Comparison of ENCODE assay signal across 1 cellular context in the genomic region with DNA sequence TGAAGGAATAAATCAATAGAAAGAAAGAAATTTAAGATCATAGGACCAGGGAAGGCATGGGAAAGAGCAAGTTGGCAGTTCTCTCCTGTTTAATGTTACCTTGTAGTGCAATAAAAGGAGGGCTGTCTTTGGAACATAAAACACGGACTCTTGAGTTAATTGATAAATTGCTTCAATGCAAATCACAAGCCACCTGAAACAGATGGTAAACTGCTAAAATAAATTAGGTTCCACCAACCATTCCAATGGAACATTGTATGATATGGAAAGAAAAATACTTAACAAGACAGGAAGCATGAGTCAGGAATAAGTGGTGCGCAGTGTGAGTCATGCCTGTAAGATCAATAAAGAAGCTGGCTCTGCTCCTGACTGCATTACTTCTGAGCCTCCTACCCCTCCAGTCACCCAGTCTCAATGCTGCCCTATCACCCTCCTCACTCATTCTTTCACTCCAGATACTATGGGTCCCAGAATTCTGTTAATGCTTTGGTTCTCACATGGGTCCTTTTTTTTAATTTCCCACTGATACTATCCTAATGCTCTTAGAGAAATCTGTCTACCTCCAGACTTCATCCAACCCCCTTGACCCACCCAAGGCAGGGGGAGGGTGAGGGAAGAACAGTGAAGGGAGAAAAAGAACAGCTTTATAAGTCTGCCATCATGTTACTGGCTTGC.
TF ChIP-seq lines count a peak whose summit lies in the region.

No MANE protein-coding gene starts in this region.

TF ChIP-seq in K562, 482 proteins besides CTCF, POLR2A, EP300 and RAD21 (continued from another document and continues in another):
- TF ChIP-seq POLR2G (IDR thresholded peaks at IDR 0.05; ENCODE audit: low read depth, low read length) = 0 out of 2 replicates have a peak, but pooled peaks have one; percentile 23
- no peak for TF ChIP-seq LCOR (CRISPR knock-in tag; IDR thresholded peaks at IDR 0.05)
- no peak for TF ChIP-seq SAP30 (IDR thresholded peaks at IDR 0.05; ENCODE audit: borderline replicate concordance, insufficient read depth, low read depth, low read length, poor library complexity, severe bottlenecking)
- TF ChIP-seq BMI1 (IDR thresholded peaks at IDR 0.05; ENCODE audit: low read length) = no peak
- TF ChIP-seq FOXP1 (CRISPR knock-in tag; IDR thresholded peaks at IDR 0.05) = no peak
- TF ChIP-seq, protein P1, sequence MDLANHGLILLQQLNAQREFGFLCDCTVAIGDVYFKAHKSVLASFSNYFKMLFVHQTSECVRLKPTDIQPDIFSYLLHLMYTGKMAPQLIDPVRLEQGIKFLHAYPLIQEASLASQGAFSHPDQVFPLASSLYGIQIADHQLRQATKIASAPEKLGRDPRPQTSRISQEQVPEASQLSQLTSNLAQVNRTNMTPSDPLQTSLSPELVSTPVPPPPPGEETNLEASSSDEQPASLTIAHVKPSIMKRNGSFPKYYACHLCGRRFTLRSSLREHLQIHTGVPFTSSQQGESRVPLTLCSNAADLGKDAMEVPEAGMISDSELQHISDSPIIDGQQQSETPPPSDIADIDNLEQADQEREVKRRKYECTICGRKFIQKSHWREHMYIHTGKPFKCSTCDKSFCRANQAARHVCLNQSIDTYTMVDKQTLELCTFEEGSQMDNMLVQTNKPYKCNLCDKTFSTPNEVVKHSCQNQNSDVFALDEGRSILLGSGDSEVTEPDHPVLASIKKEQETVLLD (IDR thresholded peaks at IDR 0.05) = peak; percentile 73; the same call in 1 of the 2 replicates
- TF ChIP-seq ZFX (CRISPR knock-in tag; IDR thresholded peaks at IDR 0.05) = no peak
- TF ChIP-seq, protein P2, sequence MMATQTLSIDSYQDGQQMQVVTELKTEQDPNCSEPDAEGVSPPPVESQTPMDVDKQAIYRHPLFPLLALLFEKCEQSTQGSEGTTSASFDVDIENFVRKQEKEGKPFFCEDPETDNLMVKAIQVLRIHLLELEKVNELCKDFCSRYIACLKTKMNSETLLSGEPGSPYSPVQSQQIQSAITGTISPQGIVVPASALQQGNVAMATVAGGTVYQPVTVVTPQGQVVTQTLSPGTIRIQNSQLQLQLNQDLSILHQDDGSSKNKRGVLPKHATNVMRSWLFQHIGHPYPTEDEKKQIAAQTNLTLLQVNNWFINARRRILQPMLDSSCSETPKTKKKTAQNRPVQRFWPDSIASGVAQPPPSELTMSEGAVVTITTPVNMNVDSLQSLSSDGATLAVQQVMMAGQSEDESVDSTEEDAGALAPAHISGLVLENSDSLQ (IDR thresholded peaks at IDR 0.05) = no peak; the same call in 1 of the 2 replicates
- TF ChIP-seq, protein P3, sequence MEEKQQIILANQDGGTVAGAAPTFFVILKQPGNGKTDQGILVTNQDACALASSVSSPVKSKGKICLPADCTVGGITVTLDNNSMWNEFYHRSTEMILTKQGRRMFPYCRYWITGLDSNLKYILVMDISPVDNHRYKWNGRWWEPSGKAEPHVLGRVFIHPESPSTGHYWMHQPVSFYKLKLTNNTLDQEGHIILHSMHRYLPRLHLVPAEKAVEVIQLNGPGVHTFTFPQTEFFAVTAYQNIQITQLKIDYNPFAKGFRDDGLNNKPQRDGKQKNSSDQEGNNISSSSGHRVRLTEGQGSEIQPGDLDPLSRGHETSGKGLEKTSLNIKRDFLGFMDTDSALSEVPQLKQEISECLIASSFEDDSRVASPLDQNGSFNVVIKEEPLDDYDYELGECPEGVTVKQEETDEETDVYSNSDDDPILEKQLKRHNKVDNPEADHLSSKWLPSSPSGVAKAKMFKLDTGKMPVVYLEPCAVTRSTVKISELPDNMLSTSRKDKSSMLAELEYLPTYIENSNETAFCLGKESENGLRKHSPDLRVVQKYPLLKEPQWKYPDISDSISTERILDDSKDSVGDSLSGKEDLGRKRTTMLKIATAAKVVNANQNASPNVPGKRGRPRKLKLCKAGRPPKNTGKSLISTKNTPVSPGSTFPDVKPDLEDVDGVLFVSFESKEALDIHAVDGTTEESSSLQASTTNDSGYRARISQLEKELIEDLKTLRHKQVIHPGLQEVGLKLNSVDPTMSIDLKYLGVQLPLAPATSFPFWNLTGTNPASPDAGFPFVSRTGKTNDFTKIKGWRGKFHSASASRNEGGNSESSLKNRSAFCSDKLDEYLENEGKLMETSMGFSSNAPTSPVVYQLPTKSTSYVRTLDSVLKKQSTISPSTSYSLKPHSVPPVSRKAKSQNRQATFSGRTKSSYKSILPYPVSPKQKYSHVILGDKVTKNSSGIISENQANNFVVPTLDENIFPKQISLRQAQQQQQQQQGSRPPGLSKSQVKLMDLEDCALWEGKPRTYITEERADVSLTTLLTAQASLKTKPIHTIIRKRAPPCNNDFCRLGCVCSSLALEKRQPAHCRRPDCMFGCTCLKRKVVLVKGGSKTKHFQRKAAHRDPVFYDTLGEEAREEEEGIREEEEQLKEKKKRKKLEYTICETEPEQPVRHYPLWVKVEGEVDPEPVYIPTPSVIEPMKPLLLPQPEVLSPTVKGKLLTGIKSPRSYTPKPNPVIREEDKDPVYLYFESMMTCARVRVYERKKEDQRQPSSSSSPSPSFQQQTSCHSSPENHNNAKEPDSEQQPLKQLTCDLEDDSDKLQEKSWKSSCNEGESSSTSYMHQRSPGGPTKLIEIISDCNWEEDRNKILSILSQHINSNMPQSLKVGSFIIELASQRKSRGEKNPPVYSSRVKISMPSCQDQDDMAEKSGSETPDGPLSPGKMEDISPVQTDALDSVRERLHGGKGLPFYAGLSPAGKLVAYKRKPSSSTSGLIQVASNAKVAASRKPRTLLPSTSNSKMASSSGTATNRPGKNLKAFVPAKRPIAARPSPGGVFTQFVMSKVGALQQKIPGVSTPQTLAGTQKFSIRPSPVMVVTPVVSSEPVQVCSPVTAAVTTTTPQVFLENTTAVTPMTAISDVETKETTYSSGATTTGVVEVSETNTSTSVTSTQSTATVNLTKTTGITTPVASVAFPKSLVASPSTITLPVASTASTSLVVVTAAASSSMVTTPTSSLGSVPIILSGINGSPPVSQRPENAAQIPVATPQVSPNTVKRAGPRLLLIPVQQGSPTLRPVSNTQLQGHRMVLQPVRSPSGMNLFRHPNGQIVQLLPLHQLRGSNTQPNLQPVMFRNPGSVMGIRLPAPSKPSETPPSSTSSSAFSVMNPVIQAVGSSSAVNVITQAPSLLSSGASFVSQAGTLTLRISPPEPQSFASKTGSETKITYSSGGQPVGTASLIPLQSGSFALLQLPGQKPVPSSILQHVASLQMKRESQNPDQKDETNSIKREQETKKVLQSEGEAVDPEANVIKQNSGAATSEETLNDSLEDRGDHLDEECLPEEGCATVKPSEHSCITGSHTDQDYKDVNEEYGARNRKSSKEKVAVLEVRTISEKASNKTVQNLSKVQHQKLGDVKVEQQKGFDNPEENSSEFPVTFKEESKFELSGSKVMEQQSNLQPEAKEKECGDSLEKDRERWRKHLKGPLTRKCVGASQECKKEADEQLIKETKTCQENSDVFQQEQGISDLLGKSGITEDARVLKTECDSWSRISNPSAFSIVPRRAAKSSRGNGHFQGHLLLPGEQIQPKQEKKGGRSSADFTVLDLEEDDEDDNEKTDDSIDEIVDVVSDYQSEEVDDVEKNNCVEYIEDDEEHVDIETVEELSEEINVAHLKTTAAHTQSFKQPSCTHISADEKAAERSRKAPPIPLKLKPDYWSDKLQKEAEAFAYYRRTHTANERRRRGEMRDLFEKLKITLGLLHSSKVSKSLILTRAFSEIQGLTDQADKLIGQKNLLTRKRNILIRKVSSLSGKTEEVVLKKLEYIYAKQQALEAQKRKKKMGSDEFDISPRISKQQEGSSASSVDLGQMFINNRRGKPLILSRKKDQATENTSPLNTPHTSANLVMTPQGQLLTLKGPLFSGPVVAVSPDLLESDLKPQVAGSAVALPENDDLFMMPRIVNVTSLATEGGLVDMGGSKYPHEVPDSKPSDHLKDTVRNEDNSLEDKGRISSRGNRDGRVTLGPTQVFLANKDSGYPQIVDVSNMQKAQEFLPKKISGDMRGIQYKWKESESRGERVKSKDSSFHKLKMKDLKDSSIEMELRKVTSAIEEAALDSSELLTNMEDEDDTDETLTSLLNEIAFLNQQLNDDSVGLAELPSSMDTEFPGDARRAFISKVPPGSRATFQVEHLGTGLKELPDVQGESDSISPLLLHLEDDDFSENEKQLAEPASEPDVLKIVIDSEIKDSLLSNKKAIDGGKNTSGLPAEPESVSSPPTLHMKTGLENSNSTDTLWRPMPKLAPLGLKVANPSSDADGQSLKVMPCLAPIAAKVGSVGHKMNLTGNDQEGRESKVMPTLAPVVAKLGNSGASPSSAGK (IDR thresholded peaks at IDR 0.05) = no peak
- TF ChIP-seq, protein P4, sequence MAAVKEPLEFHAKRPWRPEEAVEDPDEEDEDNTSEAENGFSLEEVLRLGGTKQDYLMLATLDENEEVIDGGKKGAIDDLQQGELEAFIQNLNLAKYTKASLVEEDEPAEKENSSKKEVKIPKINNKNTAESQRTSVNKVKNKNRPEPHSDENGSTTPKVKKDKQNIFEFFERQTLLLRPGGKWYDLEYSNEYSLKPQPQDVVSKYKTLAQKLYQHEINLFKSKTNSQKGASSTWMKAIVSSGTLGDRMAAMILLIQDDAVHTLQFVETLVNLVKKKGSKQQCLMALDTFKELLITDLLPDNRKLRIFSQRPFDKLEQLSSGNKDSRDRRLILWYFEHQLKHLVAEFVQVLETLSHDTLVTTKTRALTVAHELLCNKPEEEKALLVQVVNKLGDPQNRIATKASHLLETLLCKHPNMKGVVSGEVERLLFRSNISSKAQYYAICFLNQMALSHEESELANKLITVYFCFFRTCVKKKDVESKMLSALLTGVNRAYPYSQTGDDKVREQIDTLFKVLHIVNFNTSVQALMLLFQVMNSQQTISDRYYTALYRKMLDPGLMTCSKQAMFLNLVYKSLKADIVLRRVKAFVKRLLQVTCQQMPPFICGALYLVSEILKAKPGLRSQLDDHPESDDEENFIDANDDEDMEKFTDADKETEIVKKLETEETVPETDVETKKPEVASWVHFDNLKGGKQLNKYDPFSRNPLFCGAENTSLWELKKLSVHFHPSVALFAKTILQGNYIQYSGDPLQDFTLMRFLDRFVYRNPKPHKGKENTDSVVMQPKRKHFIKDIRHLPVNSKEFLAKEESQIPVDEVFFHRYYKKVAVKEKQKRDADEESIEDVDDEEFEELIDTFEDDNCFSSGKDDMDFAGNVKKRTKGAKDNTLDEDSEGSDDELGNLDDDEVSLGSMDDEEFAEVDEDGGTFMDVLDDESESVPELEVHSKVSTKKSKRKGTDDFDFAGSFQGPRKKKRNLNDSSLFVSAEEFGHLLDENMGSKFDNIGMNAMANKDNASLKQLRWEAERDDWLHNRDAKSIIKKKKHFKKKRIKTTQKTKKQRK (IDR thresholded peaks at IDR 0.05; ENCODE audit: borderline replicate concordance, low read depth, low read length) = no peak
- peak; percentile 98 for TF ChIP-seq SMARCE1 (IDR thresholded peaks at IDR 0.05)
- TF ChIP-seq SIRT6 (IDR thresholded peaks at IDR 0.05; ENCODE audit: low read depth, low read length) = no peak
- TF ChIP-seq, protein P5, sequence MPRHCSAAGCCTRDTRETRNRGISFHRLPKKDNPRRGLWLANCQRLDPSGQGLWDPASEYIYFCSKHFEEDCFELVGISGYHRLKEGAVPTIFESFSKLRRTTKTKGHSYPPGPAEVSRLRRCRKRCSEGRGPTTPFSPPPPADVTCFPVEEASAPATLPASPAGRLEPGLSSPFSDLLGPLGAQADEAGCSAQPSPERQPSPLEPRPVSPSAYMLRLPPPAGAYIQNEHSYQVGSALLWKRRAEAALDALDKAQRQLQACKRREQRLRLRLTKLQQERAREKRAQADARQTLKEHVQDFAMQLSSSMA (CRISPR knock-in tag; IDR thresholded peaks at IDR 0.05) = no peak
- TF ChIP-seq DACH1 (IDR thresholded peaks at IDR 0.05; ENCODE audit: partially characterized antibody) = no peak
- no peak for TF ChIP-seq GATA2 (CRISPR knock-in tag; IDR thresholded peaks at IDR 0.05)
- TF ChIP-seq ATF1 (CRISPR knock-in tag; IDR thresholded peaks at IDR 0.05) = no peak
- TF ChIP-seq ATF1 (tag; IDR thresholded peaks at IDR 0.05) = no peak
- TF ChIP-seq, protein P6, sequence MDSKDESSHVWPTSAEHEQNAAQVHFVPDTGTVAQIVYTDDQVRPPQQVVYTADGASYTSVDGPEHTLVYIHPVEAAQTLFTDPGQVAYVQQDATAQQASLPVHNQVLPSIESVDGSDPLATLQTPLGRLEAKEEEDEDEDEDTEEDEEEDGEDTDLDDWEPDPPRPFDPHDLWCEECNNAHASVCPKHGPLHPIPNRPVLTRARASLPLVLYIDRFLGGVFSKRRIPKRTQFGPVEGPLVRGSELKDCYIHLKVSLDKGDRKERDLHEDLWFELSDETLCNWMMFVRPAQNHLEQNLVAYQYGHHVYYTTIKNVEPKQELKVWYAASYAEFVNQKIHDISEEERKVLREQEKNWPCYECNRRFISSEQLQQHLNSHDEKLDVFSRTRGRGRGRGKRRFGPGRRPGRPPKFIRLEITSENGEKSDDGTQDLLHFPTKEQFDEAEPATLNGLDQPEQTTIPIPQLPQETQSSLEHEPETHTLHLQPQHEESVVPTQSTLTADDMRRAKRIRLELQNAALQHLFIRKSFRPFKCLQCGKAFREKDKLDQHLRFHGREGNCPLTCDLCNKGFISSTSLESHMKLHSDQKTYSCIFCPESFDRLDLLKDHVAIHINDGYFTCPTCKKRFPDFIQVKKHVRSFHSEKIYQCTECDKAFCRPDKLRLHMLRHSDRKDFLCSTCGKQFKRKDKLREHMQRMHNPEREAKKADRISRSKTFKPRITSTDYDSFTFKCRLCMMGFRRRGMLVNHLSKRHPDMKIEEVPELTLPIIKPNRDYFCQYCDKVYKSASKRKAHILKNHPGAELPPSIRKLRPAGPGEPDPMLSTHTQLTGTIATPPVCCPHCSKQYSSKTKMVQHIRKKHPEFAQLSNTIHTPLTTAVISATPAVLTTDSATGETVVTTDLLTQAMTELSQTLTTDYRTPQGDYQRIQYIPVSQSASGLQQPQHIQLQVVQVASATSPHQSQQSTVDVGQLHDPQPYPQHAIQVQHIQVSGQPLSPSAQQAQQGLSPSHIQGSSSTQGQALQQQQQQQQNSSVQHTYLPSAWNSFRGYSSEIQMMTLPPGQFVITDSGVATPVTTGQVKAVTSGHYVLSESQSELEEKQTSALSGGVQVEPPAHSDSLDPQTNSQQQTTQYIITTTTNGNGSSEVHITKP (IDR thresholded peaks at IDR 0.05; ENCODE audit: partially characterized antibody) = peak; percentile 2
- TF ChIP-seq ZNF24 (IDR thresholded peaks at IDR 0.05) = peak; percentile 93
- no peak for TF ChIP-seq MAZ (CRISPR knock-in tag; conservative IDR thresholded peaks at IDR 0.05 in 1 of 2, IDR thresholded peaks at IDR 0.05 in 1 of 2)
- TF ChIP-seq KLF1 (tag; IDR thresholded peaks at IDR 0.05) = no peak
- TF ChIP-seq POU5F1 (IDR thresholded peaks at IDR 0.05; ENCODE audit: borderline replicate concordance, low read depth, low read length, partially characterized antibody) = no peak
- TF ChIP-seq SMAD2 (IDR thresholded peaks at IDR 0.05; ENCODE audit: low read depth, low read length) = no peak
- no peak for TF ChIP-seq ZNF143 (CRISPR knock-in tag; IDR thresholded peaks at IDR 0.05)
- peak; percentile 39 for TF ChIP-seq RBM22 (IDR thresholded peaks at IDR 0.05; ENCODE audit: low read depth, low read length, poor library complexity, severe bottlenecking)
- TF ChIP-seq, protein P7, sequence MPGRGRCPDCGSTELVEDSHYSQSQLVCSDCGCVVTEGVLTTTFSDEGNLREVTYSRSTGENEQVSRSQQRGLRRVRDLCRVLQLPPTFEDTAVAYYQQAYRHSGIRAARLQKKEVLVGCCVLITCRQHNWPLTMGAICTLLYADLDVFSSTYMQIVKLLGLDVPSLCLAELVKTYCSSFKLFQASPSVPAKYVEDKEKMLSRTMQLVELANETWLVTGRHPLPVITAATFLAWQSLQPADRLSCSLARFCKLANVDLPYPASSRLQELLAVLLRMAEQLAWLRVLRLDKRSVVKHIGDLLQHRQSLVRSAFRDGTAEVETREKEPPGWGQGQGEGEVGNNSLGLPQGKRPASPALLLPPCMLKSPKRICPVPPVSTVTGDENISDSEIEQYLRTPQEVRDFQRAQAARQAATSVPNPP (IDR thresholded peaks at IDR 0.05; ENCODE audit: borderline replicate concordance, insufficient read depth, insufficient read length) = no peak
